Comparison of ENCODE assay signal across 8 cellular contexts in the genomic region with DNA sequence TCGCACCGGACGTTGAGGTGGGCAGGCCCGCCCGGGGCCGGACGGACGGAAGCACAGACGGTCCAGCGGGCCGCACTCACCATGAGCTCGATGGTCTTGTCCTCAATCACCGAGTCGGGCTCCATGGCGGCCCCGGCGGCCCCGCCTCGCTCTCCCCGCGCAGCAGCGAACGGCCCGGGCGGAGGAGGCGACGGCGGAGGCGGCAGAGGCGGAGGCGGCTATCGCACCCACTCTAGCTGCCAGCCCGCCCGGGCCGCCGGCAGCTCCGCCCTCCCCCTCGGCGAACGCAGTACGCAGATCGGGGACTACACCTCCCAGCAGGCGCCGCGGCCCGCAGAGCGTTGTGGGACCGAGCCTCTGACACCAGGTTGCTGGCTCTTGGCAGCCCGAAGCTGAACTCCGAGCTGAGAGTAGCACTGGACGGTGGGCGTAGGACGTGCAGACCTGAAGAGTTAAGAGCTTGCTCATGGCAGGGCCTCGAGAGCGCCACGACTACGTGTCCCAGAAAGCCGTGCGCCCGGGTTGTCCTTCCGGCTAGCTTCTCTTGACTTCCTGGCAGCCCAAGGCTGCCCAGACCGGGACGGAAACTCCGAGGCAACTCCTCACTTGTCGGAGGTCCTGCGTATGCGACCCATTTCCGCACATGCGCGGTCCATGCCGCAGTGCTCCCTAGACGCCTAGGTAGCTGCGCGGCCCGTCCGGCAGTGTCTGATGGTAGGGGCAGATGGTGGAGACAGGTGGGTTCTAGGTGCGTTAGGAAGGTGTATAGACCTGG. TPM values are rescaled to one million over a fixed set of nuclear protein-coding genes. Genes with fewer than 3 reads are reported as not detected.
DNase-seq lines count a peak whose midpoint lies in the region; ATAC-seq and TF ChIP-seq lines count a peak whose summit lies in the region.

A gene (minus strand): TSS at position 261 of the 775 bp plus-strand sequence. CDS start 136 bp downstream, at position 125.

- in situ Hi-C loops in mammary epithelial cell (cut with MboI; ENCODE audit: low sequenced_read_pairs in 2 of 2) = no loop called here

- H3K27ac ChIP-seq in ACC112 (ENCODE audit: low read depth, low read length) (peak within 1 kb of the TSS; percentile 82), WERI-Rb-1 (peak within 1 kb of the TSS; percentile 97), mammary epithelial cell (ENCODE audit: insufficient read depth, low read depth, low read length) (peak within 1 kb of the TSS; percentile 88), smooth muscle cell (ENCODE audit: low read depth) (peak within 1 kb of the TSS; percentile 95)

- CTCF ChIA-PET in mammary epithelial cell (lab: Charles Lee; ENCODE audit: low non-redundant PET) = interaction anchor here (0.6 to 1.8 kb wide), 3 partner anchors 47 to 94 kb away, joined by 3 to 6 read pairs (median 4); no protein-coding TSS in a partner anchor

- H3K4me2 ChIP-seq in mammary epithelial cell (ENCODE audit: insufficient read depth, low read depth, low read length) (peak within 1 kb of the TSS; percentile 89), smooth muscle cell (peak within 1 kb of the TSS; percentile 92)

- H3K4me1 ChIP-seq in ACC112 (ENCODE audit: control insufficient read depth, insufficient read depth, low read length, unreplicated experiment) (peaks cover 45% of the 10 kb centered on the region), mammary epithelial cell (ENCODE audit: insufficient read depth, low read length) (peaks cover 54% of the 10 kb centered on the region), smooth muscle cell (ENCODE audit: low read depth) (peaks cover 45% of the 10 kb centered on the region)

- peak within 1 kb of the TSS; percentile 82 for H2AFZ ChIP-seq in ACC112 (ENCODE audit: low read length, unreplicated experiment)
- H2AFZ ChIP-seq in mammary epithelial cell (ENCODE audit: low read depth, low read length) = peak within 1 kb of the TSS; percentile 95
- H2AFZ ChIP-seq in smooth muscle cell (ENCODE audit: low read depth) = peak within 1 kb of the TSS; percentile 96

- H3K27me3 ChIP-seq in ACC112 (ENCODE audit: insufficient read depth, low read length) (no peaks in the 10 kb centered on the region), WERI-Rb-1 (ENCODE audit: insufficient read depth, low read depth, severe bottlenecking) (no peaks in the 10 kb centered on the region), mammary epithelial cell (ENCODE audit: insufficient read depth, low read length) (no peaks in the 10 kb centered on the region), smooth muscle cell (ENCODE audit: low read depth) (no peaks in the 10 kb centered on the region)

- H3F3A ChIP-seq in smooth muscle cell (ENCODE audit: low read depth) = peaks cover 19% of the 10 kb centered on the region

- DNase-seq in NCI-H2196 treated with DMSO at 0.1 percent for 48 hours (lab: John Stamatoyannopoulos, UW; ENCODE audit: unreplicated experiment) = peak; percentile 91
- peak; percentile 98 for DNase-seq in WERI-Rb-1
- DNase-seq in mammary epithelial cell = peak; percentile 97
- DNase-seq in iPS-NIHi11 (ENCODE audit: low spot score) = peak; percentile 92
- DNase-seq in smooth muscle cell (lab: John Stamatoyannopoulos, UW; ENCODE audit: unreplicated experiment) = peak; percentile 98

- H3K4me3 ChIP-seq in ACC112 (ENCODE audit: low read depth, low read length) = peak within 1 kb of the TSS; percentile 90
- H3K4me3 ChIP-seq in WERI-Rb-1 (ENCODE audit: low read depth, low read length) = peak within 1 kb of the TSS; percentile 98
- peak within 1 kb of the TSS; percentile 73 to 98 (median 77) for H3K4me3 ChIP-seq in mammary epithelial cell (replicated peaks in 1 of 3; ENCODE audit: insufficient read depth in 1 of 3, low read depth in 2 of 3, low read length in 3 of 3)
- H3K4me3 ChIP-seq in smooth muscle cell = peak within 1 kb of the TSS; percentile 91

- H4K20me1 ChIP-seq in mammary epithelial cell (ENCODE audit: insufficient read depth, low read length) = no peaks in the 10 kb centered on the region
- peaks cover 41% of the 10 kb centered on the region for H4K20me1 ChIP-seq in smooth muscle cell (ENCODE audit: low read depth)

- TF ChIP-seq CTCF in WERI-Rb-1 (IDR thresholded peaks at IDR 0.05; ENCODE audit: low read depth, low read length) (no peak), mammary epithelial cell (conservative IDR thresholded peaks at IDR 0.05 in 1 of 2, IDR thresholded peaks at IDR 0.05 in 1 of 2; ENCODE audit: extremely low read depth in 1 of 2, insufficient read depth in 1 of 2, low read depth in 1 of 2, low read length in 2 of 2) (no peak), smooth muscle cell (IDR thresholded peaks at IDR 0.05; ENCODE audit: borderline replicate concordance, insufficient read depth, poor library complexity, severe bottlenecking) (no peak)

- H3K9me3 ChIP-seq in WERI-Rb-1 (ENCODE audit: severe bottlenecking) = no peaks in the 10 kb centered on the region
- no peaks in the 10 kb centered on the region for H3K9me3 ChIP-seq in mammary epithelial cell (replicated peaks; ENCODE audit: insufficient read depth, low read length)
- H3K9me3 ChIP-seq in smooth muscle cell (replicated peaks; ENCODE audit: low read depth) = no peaks in the 10 kb centered on the region

- no TSS peak for BruUV-seq in mammary epithelial cell (replicated peaks; lab: Mats Ljungman, UMichigan)

- H3K36me3 ChIP-seq in ACC112 (ENCODE audit: insufficient read depth, low read length) (no peaks in the 10 kb centered on the region), WERI-Rb-1 (peaks cover 4% of the 10 kb centered on the region), mammary epithelial cell (ENCODE audit: insufficient read depth, low read length) (no peaks in the 10 kb centered on the region), smooth muscle cell (ENCODE audit: low read depth) (no peaks in the 10 kb centered on the region)

- peaks cover 49% of the 10 kb centered on the region for H3K79me2 ChIP-seq in ACC112 (ENCODE audit: control insufficient read depth, insufficient read depth, low read length, unreplicated experiment)
- H3K79me2 ChIP-seq in mammary epithelial cell (ENCODE audit: insufficient read depth, low read length) = peaks cover 56% of the 10 kb centered on the region
- peaks cover 48% of the 10 kb centered on the region for H3K79me2 ChIP-seq in smooth muscle cell (ENCODE audit: low read depth)

- dilution Hi-C loops in mammary epithelial cell (cut with HindIII; ENCODE audit: low sequenced_read_pairs) = no loop called here

- H3K9ac ChIP-seq in mammary epithelial cell (ENCODE audit: insufficient read depth, low read length) = peak within 1 kb of the TSS; percentile 87
- peak within 1 kb of the TSS; percentile 94 for H3K9ac ChIP-seq in smooth muscle cell (ENCODE audit: low read depth)

- 1% methylated on average over 29 of the region's 77 CpGs for WGBS in mammary epithelial cell (ENCODE audit: low coverage, missing lambda C conversion rate)
- under 1% methylated on average over 60 of the region's 77 CpGs for WGBS in smooth muscle cell (ENCODE audit: low lambda C conversion rate)

- intact Hi-C loops in mammary epithelial cell (cut with micrococcal nuclease) = loop anchor here (1.0 to 5.0 kb wide), 2 partner anchors 44 to 94 kb away; no protein-coding TSS in a partner anchor

- peak; percentile 71 for ATAC-seq in GM18870 (IDR thresholded peaks at IDR 0.05; ENCODE audit: unreplicated experiment)
- peak; percentile 78 for ATAC-seq in HG03135 (IDR thresholded peaks at IDR 0.05; ENCODE audit: unreplicated experiment)

RNA-seq across cellular contexts. Expression of the gene that starts here (rescaled TPM):
- total RNA-seq in mammary epithelial cell = 10 to 100 TPM; 39.2 to 62.0 TPM
- 21.2 TPM for polyA plus RNA-seq in mammary epithelial cell
- polyA minus RNA-seq in mammary epithelial cell = 61.3 TPM
- 83.0 and 83.7 TPM in 2 replicates for total RNA-seq in smooth muscle cell
- polyA plus RNA-seq in smooth muscle cell = 27.4 and 30.6 TPM in 2 replicates

Comparison
In these comparisons a context has a peak if more than half of its experiments do, and no peak if none do; other contexts are left out.
1. Peak in every context shown above with its lines: DNase-seq, ATAC-seq, H3K4me3 ChIP-seq and H3K27ac ChIP-seq.